In the genomic region with DNA sequence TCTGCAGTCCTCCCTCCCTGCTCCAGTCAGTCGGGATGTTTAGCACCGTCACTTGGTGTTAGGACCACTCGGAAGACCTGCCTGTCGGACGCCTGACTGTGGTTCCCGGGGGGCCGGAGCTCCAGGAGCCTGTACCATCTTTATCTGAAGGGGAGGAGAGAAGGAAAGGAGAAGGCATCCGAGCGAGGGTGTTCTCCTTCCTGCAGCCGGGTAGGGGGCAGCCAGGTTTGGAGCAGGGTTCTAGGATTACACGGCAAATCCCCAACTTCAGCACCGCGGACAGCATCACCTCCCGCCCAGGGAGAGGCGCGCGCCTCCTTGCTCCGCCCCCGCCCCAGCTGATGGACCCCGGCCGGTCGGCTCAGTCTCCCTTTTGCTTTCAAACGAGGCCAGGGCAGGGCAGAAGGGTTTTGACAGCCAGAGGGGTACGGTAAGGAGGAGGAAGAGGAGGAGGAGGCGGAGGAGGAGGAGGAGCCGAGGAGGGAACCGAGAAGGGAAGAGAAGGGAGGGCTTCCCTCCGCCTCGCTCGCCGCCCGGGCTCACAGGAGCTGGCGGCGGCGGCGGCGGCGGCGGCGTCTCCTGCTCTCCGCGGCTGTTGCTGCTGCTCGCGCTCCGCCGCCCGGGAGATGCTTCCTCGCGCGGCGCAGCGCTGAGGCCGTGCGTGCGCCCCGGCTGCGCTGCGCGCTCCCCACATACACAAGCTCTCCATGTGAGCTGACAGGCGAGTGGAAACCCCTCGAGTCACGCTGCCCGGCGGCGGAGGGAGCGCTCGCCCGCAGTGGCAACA, we compare ENCODE assay signal across 8 cellular contexts. TPM values are rescaled to one million over a fixed set of nuclear protein-coding genes. Genes with fewer than 3 reads are reported as not detected.
DNase-seq lines count a peak whose midpoint lies in the region; ATAC-seq and TF ChIP-seq lines count a peak whose summit lies in the region.

No MANE protein-coding gene starts in this region.

- H3K36me3 ChIP-seq in BJ (ENCODE audit: control insufficient read depth, insufficient read depth, low read length) (no peaks in the 10 kb centered on the region), HAP-1 (replicated peaks) (no peaks in the 10 kb centered on the region), ascending aorta (no peaks in the 10 kb centered on the region)

- POLR2A ChIA-PET in BJ (lab: Charles Lee) = no interaction called here

- peak; percentile 86 to 90 for ATAC-seq in right cardiac atrium
- no peak for ATAC-seq in HG03439 (IDR thresholded peaks at IDR 0.05; ENCODE audit: unreplicated experiment)
- no peak for ATAC-seq in HG03025 (IDR thresholded peaks at IDR 0.05; ENCODE audit: low FRiP score, unreplicated experiment)

- H3K4me3 ChIP-seq in BJ (ENCODE audit: low read depth, low read length) = peak overlapping the region; percentile 37
- H3K4me3 ChIP-seq in HAP-1 = peak overlapping the region; percentile 16; the same call in 1 of the 2 replicates
- H3K4me3 ChIP-seq in ascending aorta = peak overlapping the region; percentile 24 to 59
- H3K4me3 ChIP-seq in right cardiac atrium (ENCODE audit: low read length) = peak overlapping the region; percentile 43

- in situ Hi-C loops in HAP-1 (cut with MboI; ENCODE audit: low sequenced_read_pairs) = no loop called here

- CTCF ChIA-PET in BJ (lab: Yijun Ruan, JAX) = no interaction called here

- no peaks in the 10 kb centered on the region for H3K4me1 ChIP-seq in HAP-1
- H3K4me1 ChIP-seq in ascending aorta = peaks cover 0 to 9% of the 10 kb centered on the region in 2 donors
- peaks cover 4% of the 10 kb centered on the region for H3K4me1 ChIP-seq in right cardiac atrium (ENCODE audit: control insufficient read depth, insufficient read depth, low read length)

- 1% methylated on average over 68 of the region's 68 CpGs for WGBS in right cardiac atrium

- no peak overlapping the region for H3K27ac ChIP-seq in ascending aorta
- H3K27ac ChIP-seq in right cardiac atrium (ENCODE audit: low read length) = no peak overlapping the region

- intact Hi-C loops in ascending aorta (cut with DNase I) = no loop called here
- intact Hi-C loops in right cardiac atrium (cut with DNase I) = no loop called here
- intact Hi-C loops in posterior vena cava (cut with DNase I) = no loop called here

- DNase-seq in BJ (ENCODE audit: low read depth) (no peak), HAP-1 (ENCODE audit: low spot score in 2 of 2) (peak; percentile 51 to 82), NCI-H748 (lab: John Stamatoyannopoulos, UW; ENCODE audit: unreplicated experiment) (peak; percentile 88), ascending aorta (ENCODE audit: low spot score in 2 of 2) (no peak), right cardiac atrium (peak; percentile 66 to 89 (median 83)), posterior vena cava (ENCODE audit: low spot score) (peak; percentile 82)

- TF ChIP-seq CTCF in BJ (IDR thresholded peaks at IDR 0.05; ENCODE audit: insufficient read depth, low read depth, low read length) = no peak
- TF ChIP-seq CTCF in ascending aorta (IDR thresholded peaks at IDR 0.05) = no peak

- H3K27me3 ChIP-seq in BJ (ENCODE audit: control insufficient read depth, insufficient read depth, low read length) (no peaks in the 10 kb centered on the region), HAP-1 (ENCODE audit: low read depth) (no peaks in the 10 kb centered on the region), ascending aorta (no peaks in the 10 kb centered on the region), right cardiac atrium (ENCODE audit: control insufficient read depth, insufficient read depth) (no peaks in the 10 kb centered on the region)

- H3K9me3 ChIP-seq in HAP-1 (no peaks in the 10 kb centered on the region), ascending aorta (no peaks in the 10 kb centered on the region), right cardiac atrium (ENCODE audit: control insufficient read depth, low read length) (no peaks in the 10 kb centered on the region)

RNA-seq across cellular contexts. Expression of a gene that starts 0.7 kb away (rescaled TPM):
- polyA plus RNA-seq in BJ (2011; rRNA removed) (not detected in 2 replicates), right cardiac atrium (0.23 TPM)
- 0.09 and 0.57 TPM in 2 replicates for polyA minus RNA-seq in BJ (2011; rRNA and poly(A)+ RNA removed)
- total RNA-seq in ascending aorta (not detected), right cardiac atrium (1 to 10 TPM in 1 of 4 donors, under 1 TPM in 2, not detected in 1; 0.88 to 1.7 (median 0.94) TPM), posterior vena cava (not detected)

Comparison
In these comparisons a context has a peak if more than half of its experiments do, and no peak if none do; other contexts are left out.
1. DNase-seq: peak in HAP-1 (2 of 2), NCI-H748 (single experiment), right cardiac atrium (3 of 3) and posterior vena cava (single experiment); none in BJ (single experiment) and ascending aorta (0 of 2).
2. ATAC-seq: peak in right cardiac atrium (2 of 2); none in HG03439 (single experiment) and HG03025 (single experiment).
3. Peak in every context shown above with its lines, with median percentiles within 50 percentile points of each other: H3K4me3 ChIP-seq.